ENCODE assay signal across 8 cellular contexts in genomic region chr6:135880066-135880972, GRCh38. TPM values are rescaled to one million over a fixed set of nuclear protein-coding genes. Genes with fewer than 3 reads are reported as not detected.
DNase-seq lines count a peak whose midpoint lies in the region; ATAC-seq and TF ChIP-seq lines count a peak whose summit lies in the region.

No MANE protein-coding gene starts in this region.

- peak; percentile 2 to 89 (median 74) for DNase-seq in CD4-positive, CD25-positive, alpha-beta regulatory T cell
- DNase-seq in HT1080 (ENCODE audit: low read depth) (peak; percentile 83), fibroblast of mammary gland (ENCODE audit: low read depth) (peak; percentile 84), spleen (no peak), adrenal gland (no peak), NCI-H146 (lab: John Stamatoyannopoulos, UW) (no peak)
- peak; percentile 71 for DNase-seq in activated CD4-positive, alpha-beta memory T cell treated with anti-CD3 and anti-CD28 coated beads, Interleukin-2, amount 10 ng/mL, durations not matched to agents 7 days and 5 days

- peak overlapping the region; percentile 85 for H3K4me3 ChIP-seq in CD4-positive, CD25-positive, alpha-beta regulatory T cell (ENCODE audit: low read depth, low read length)
- H3K4me3 ChIP-seq in fibroblast of mammary gland (ENCODE audit: control insufficient read depth, low read depth, low read length): peak overlapping the region; percentile 14
- H3K4me3 ChIP-seq in spleen: peak overlapping the region in 5 of 8 donors; percentile 3 to 53 (median 13)
- peak overlapping the region in 1 of 4 donors; percentile 11 for H3K4me3 ChIP-seq in adrenal gland

- no peaks in the 10 kb centered on the region for H3K27me3 ChIP-seq in CD4-positive, CD25-positive, alpha-beta regulatory T cell (ENCODE audit: control insufficient read depth, insufficient read depth, low read length)
- H3K27me3 ChIP-seq in spleen (replicated peaks in 1 of 7) (no peaks in the 10 kb centered on the region), adrenal gland (no peaks in the 10 kb centered on the region)

- 20 to 32% (median 27%) methylated on average over 7 of the region's 7 CpGs for WGBS in spleen, 5 donors
- WGBS in adrenal gland, 4 donors: 67 to 81% (median 75%) methylated on average over 7 of the region's 7 CpGs

- H3K9me3 Mint-ChIP-seq in CD4-positive, CD25-positive, alpha-beta regulatory T cell: no peaks in the 10 kb centered on the region
- no peaks in the 10 kb centered on the region for H3K9me3 Mint-ChIP-seq in activated CD4-positive, alpha-beta memory T cell treated with anti-CD3 and anti-CD28 coated beads, Interleukin-2, amount 10 ng/mL, durations not matched to agents 7 days and 5 days

- TF ChIP-seq CTCF in fibroblast of mammary gland (conservative IDR thresholded peaks at IDR 0.05; ENCODE audit: control insufficient read depth, insufficient read depth, low read depth, low read length) (no peak), spleen (IDR thresholded peaks at IDR 0.05 in 8 of 11, conservative IDR thresholded peaks at IDR 0.05 in 3 of 11) (no peak), adrenal gland (IDR thresholded peaks at IDR 0.05) (no peak)

- H3K4me1 ChIP-seq in CD4-positive, CD25-positive, alpha-beta regulatory T cell (ENCODE audit: control insufficient read depth, insufficient read depth, low read length, poor library complexity, severe bottlenecking): peaks cover 27% of the 10 kb centered on the region
- H3K4me1 ChIP-seq in spleen: peaks cover 4 to 39% (median 19%) of the 10 kb centered on the region in 6 donors
- no peaks in the 10 kb centered on the region for H3K4me1 ChIP-seq in adrenal gland (replicated peaks in 1 of 2)

- TF ChIP-seq POLR2A in spleen (IDR thresholded peaks at IDR 0.05) (no peak), adrenal gland (IDR thresholded peaks at IDR 0.05) (no peak)

- intact Hi-C loops in spleen (cut with DNase I; ENCODE audit: low total_unique reads) (no loop called here), adrenal gland (cut with DNase I) (no loop called here)

- H3K36me3 Mint-ChIP-seq in CD4-positive, CD25-positive, alpha-beta regulatory T cell: no peaks in the 10 kb centered on the region
- no peaks in the 10 kb centered on the region for H3K36me3 Mint-ChIP-seq in activated CD4-positive, alpha-beta memory T cell treated with anti-CD3 and anti-CD28 coated beads, Interleukin-2, amount 10 ng/mL, durations not matched to agents 7 days and 5 days (ENCODE audit: low read depth)

- peak; percentile 94 to 96 for ATAC-seq in CD4-positive, CD25-positive, alpha-beta regulatory T cell (ENCODE audit: low read depth in 2 of 2)
- peak; percentile 92 for ATAC-seq in GM21381 (IDR thresholded peaks at IDR 0.05; ENCODE audit: unreplicated experiment)

- peaks cover 6% of the 10 kb centered on the region for H3K27me3 Mint-ChIP-seq in CD4-positive, CD25-positive, alpha-beta regulatory T cell
- no peaks in the 10 kb centered on the region for H3K27me3 Mint-ChIP-seq in activated CD4-positive, alpha-beta memory T cell treated with anti-CD3 and anti-CD28 coated beads, Interleukin-2, amount 10 ng/mL, durations not matched to agents 7 days and 5 days

- CTCF ChIA-PET in activated CD4-positive, alpha-beta memory T cell treated with anti-CD3 and anti-CD28 coated beads, Interleukin-2, amount 10 ng/mL, durations not matched to agents 7 days and 5 days (lab: Charles Lee): interaction anchor here (1.0 to 1.4 kb wide), 2 partner anchors 29 to 342 kb away, joined by 3 to 7 read pairs; no protein-coding TSS in a partner anchor

- H3K4me1 Mint-ChIP-seq in CD4-positive, CD25-positive, alpha-beta regulatory T cell: peaks cover 9 to 52% (median 25%) of the 10 kb centered on the region in 4 donors
- peaks cover 31% of the 10 kb centered on the region for H3K4me1 Mint-ChIP-seq in activated CD4-positive, alpha-beta memory T cell treated with anti-CD3 and anti-CD28 coated beads, Interleukin-2, amount 10 ng/mL, durations not matched to agents 7 days and 5 days

- no peaks in the 10 kb centered on the region for H3K36me3 ChIP-seq in CD4-positive, CD25-positive, alpha-beta regulatory T cell (ENCODE audit: control insufficient read depth, insufficient read depth, low read length)
- no peaks in the 10 kb centered on the region for H3K36me3 ChIP-seq in spleen
- H3K36me3 ChIP-seq in adrenal gland (replicated peaks in 1 of 2): no peaks in the 10 kb centered on the region

- peak overlapping the region; percentile 64 for H3K27ac ChIP-seq in CD4-positive, CD25-positive, alpha-beta regulatory T cell (ENCODE audit: insufficient read depth, low read length, poor library complexity, severe bottlenecking)
- H3K27ac ChIP-seq in spleen: peak overlapping the region; percentile 63 to 91 (median 84)
- peak overlapping the region in 1 of 5 donors; percentile 20 for H3K27ac ChIP-seq in adrenal gland

- H3K27ac Mint-ChIP-seq in CD4-positive, CD25-positive, alpha-beta regulatory T cell: peak overlapping the region; percentile 97 to 98 (median 98)
- H3K27ac Mint-ChIP-seq in activated CD4-positive, alpha-beta memory T cell treated with anti-CD3 and anti-CD28 coated beads, Interleukin-2, amount 10 ng/mL, durations not matched to agents 7 days and 5 days: peak overlapping the region; percentile 95

- H3K9me3 ChIP-seq in CD4-positive, CD25-positive, alpha-beta regulatory T cell (ENCODE audit: control insufficient read depth in 2 of 2, low read length in 2 of 2): no peaks in the 10 kb centered on the region
- H3K9me3 ChIP-seq in spleen (no peaks in the 10 kb centered on the region), adrenal gland (replicated peaks in 1 of 3) (no peaks in the 10 kb centered on the region)

- H3K4me3 Mint-ChIP-seq in CD4-positive, CD25-positive, alpha-beta regulatory T cell: peak overlapping the region; percentile 80 to 89 (median 87)
- peak overlapping the region; percentile 76 for H3K4me3 Mint-ChIP-seq in activated CD4-positive, alpha-beta memory T cell treated with anti-CD3 and anti-CD28 coated beads, Interleukin-2, amount 10 ng/mL, durations not matched to agents 7 days and 5 days

- POLR2A ChIA-PET in activated CD4-positive, alpha-beta memory T cell treated with anti-CD3 and anti-CD28 coated beads, Interleukin-2, amount 10 ng/mL, durations not matched to agents 7 days and 5 days (lab: Charles Lee): interaction anchor here (0.6 to 2.6 kb wide), 4 partner anchors 28 to 1603 kb away, joined by 3 to 11 read pairs (median 5); partner anchors contain the start of genes AHI1, BCLAF1 and PDE7B

RNA-seq across cellular contexts. Expression of gene PDE7B, which starts 28.8 kb away (rescaled TPM):
- 0.25 TPM for total RNA-seq in CD4-positive, CD25-positive, alpha-beta regulatory T cell
- under 1 TPM in 3 of 4 donors, not detected in 1; 0.03 to 0.08 (median 0.06) TPM for polyA plus RNA-seq in CD4-positive, CD25-positive, alpha-beta regulatory T cell
- 0.47 and 1.3 TPM in 2 replicates for total RNA-seq in HT1080 (2014; rRNA removed; shearing (Covaris generic))
- 2.2 and 2.5 TPM in 2 replicates for polyA plus RNA-seq in HT1080 (2015; cell fraction: cytosol; rRNA removed)
- 2.7 and 2.9 TPM in 2 replicates for polyA plus RNA-seq in HT1080 (2015; cell fraction: nucleus; rRNA removed)
- total RNA-seq in activated CD4-positive, alpha-beta memory T cell treated with anti-CD3 and anti-CD28 coated beads, Interleukin-2, amount 10 ng/mL, durations not matched to agents 7 days and 5 days: under 1 TPM; 0.68 to 0.95 TPM
- total RNA-seq in spleen (1 to 10 TPM in 6 of 7 donors, under 1 TPM in 1; 0.94 to 4.6 (median 1.9) TPM), adrenal gland (10 to 100 TPM in 1 of 8 donors, 1 to 10 TPM in 7; 4.3 to 11.5 (median 6.5) TPM)
- polyA plus RNA-seq in spleen (under 1 TPM; 0.54 to 0.85 (median 0.67) TPM), adrenal gland (1 to 10 TPM; 1.3 to 3.3 (median 2.5) TPM)

Comparison
In these comparisons a context has a peak if more than half of its experiments do, and no peak if none do; other contexts are left out.
1. DNase-seq: peak in CD4-positive, CD25-positive, alpha-beta regulatory T cell (3 of 3), HT1080 (single experiment), activated CD4-positive, alpha-beta memory T cell treated with anti-CD3 and anti-CD28 coated beads, Interleukin-2, amount 10 ng/mL, durations not matched to agents 7 days and 5 days (single experiment) and fibroblast of mammary gland (single experiment); none in spleen (single experiment), adrenal gland (0 of 7) and NCI-H146 (single experiment).